28 cellular contexts compared by ENCODE assay signal in genomic region chr5:127452626-127453025, GRCh38.
"Had no signal": no experiment of that assay in that cellular context is flagged by ENCODE, and none has a peak within 500 bp of the region (broad histone marks: within the 10 kb centered on the region; RNA-seq: fewer than 3 reads in every experiment).

No MANE protein-coding gene starts in this region.

- H3K9me3 Mint-ChIP-seq: immature natural killer cell; mesothelial cell of epicardium; naive thymus-derived CD4-positive, alpha-beta T cell; nephron progenitor cell; stimulated activated effector memory CD8-positive, alpha-beta T cell treated with anti-CD3 and anti-CD28 coated beads, Interleukin-12 subunit alpha, Interleukin-12 subunit beta, amount 100 ng/mL, for 72 hours; stimulated activated naive CD8-positive, alpha-beta T cell treated with anti-CD3 and anti-CD28 coated beads, Interleukin-15, Interleukin-2, amounts not matched to agents 100 ng/mL and 50 ng/mL, for 24 hours had no signal

- H3K36me3 ChIP-seq: heart left ventricle, left ventricle myocardium inferior, ovary, prostate gland, spleen, suprapubic skin, thoracic aorta, tibial artery, upper lobe of right lung had no signal

- H3K9me3 ChIP-seq: heart left ventricle, left ventricle myocardium inferior, ovary, prostate gland, spleen, suprapubic skin, thoracic aorta, tibial artery, upper lobe of right lung had no signal

- H3K27ac Mint-ChIP-seq: immature natural killer cell; mesothelial cell of epicardium; naive thymus-derived CD4-positive, alpha-beta T cell; stimulated activated effector memory CD8-positive, alpha-beta T cell treated with anti-CD3 and anti-CD28 coated beads, Interleukin-12 subunit alpha, Interleukin-12 subunit beta, amount 100 ng/mL, for 72 hours; stimulated activated naive CD8-positive, alpha-beta T cell treated with anti-CD3 and anti-CD28 coated beads, Interleukin-15, Interleukin-2, amounts not matched to agents 100 ng/mL and 50 ng/mL, for 24 hours had no signal

- H3K27me3 ChIP-seq: ovary, spleen, suprapubic skin, tibial artery, upper lobe of right lung had no signal

- FAIRE-seq: islet of Langerhans, kidney, urothelium cell line had no signal

- H3K4me3 Mint-ChIP-seq: immature natural killer cell; mesothelial cell of epicardium; naive thymus-derived CD4-positive, alpha-beta T cell; nephron progenitor cell; stimulated activated effector memory CD8-positive, alpha-beta T cell treated with anti-CD3 and anti-CD28 coated beads, Interleukin-12 subunit alpha, Interleukin-12 subunit beta, amount 100 ng/mL, for 72 hours; stimulated activated naive CD8-positive, alpha-beta T cell treated with anti-CD3 and anti-CD28 coated beads, Interleukin-15, Interleukin-2, amounts not matched to agents 100 ng/mL and 50 ng/mL, for 24 hours had no signal

- H3K36me3 Mint-ChIP-seq: immature natural killer cell; mesothelial cell of epicardium; naive thymus-derived CD4-positive, alpha-beta T cell; stimulated activated effector memory CD8-positive, alpha-beta T cell treated with anti-CD3 and anti-CD28 coated beads, Interleukin-12 subunit alpha, Interleukin-12 subunit beta, amount 100 ng/mL, for 72 hours had no signal

- DNase-seq: heart left ventricle; hypothalamus; immature natural killer cell; kidney; left ventricle myocardium inferior; mesendoderm; naive thymus-derived CD4-positive, alpha-beta T cell; nephron progenitor cell; ovary; retina; right cardiac atrium; spleen; stimulated activated CD4-positive, alpha-beta T cell treated with anti-CD3 and anti-CD28 coated beads, Interleukin-4, amount 100 ng/mL, for 24 hours; stimulated activated naive CD4-positive, alpha-beta T cell; tibial artery; trophoblast cell; upper lobe of right lung had no signal

- ATAC-seq: heart left ventricle; naive thymus-derived CD4-positive, alpha-beta T cell; right cardiac atrium; sciatic nerve; upper lobe of right lung had no signal

- H3K4me1 Mint-ChIP-seq: immature natural killer cell; mesothelial cell of epicardium; naive thymus-derived CD4-positive, alpha-beta T cell; stimulated activated effector memory CD8-positive, alpha-beta T cell treated with anti-CD3 and anti-CD28 coated beads, Interleukin-12 subunit alpha, Interleukin-12 subunit beta, amount 100 ng/mL, for 72 hours had no signal

- H3K4me1 ChIP-seq: heart left ventricle, left ventricle myocardium inferior, prostate gland, spleen, suprapubic skin, upper lobe of right lung had no signal

- H3K27ac ChIP-seq: heart left ventricle, left ventricle myocardium inferior, ovary, prostate gland, skin epidermis, spleen, suprapubic skin, thoracic aorta, tibial artery, upper lobe of right lung had no signal

- H3K4me3 ChIP-seq: heart left ventricle, left ventricle myocardium inferior, lung, ovary, prostate gland, skin epidermis, spleen, suprapubic skin, thoracic aorta, tibial artery, upper lobe of right lung had no signal
